Comparison of ENCODE assay signal across 9 cellular contexts in genomic region chr3:66582721-66583141, GRCh38.
A peak's percentile ranks its signal among the peaks of the same experiment; 100 is the strongest.
DNase-seq lines count a peak whose midpoint lies in the region; ATAC-seq and TF ChIP-seq lines count a peak whose summit lies in the region.
"Had no signal": no experiment of that assay in that cellular context is flagged by ENCODE, and none has a peak within 500 bp of the region (broad histone marks: within the 10 kb centered on the region; RNA-seq: fewer than 3 reads in every experiment).

No MANE protein-coding gene starts in this region.

- no peak overlapping the region for H3K4me3 ChIP-seq in neural progenitor cell

- peaks cover 6% of the 10 kb centered on the region for H3K9me3 Mint-ChIP-seq in central memory CD8-positive, alpha-beta T cell
- H3K9me3 Mint-ChIP-seq in stimulated activated memory B cell treated with anti-CD40 and anti-IgM and Interleukin-4, amounts not matched to agents 10 μg/mL and 1 μg/mL and 100 μg/mL, for 72 hours = peaks cover 18% of the 10 kb centered on the region
- peaks cover 15% of the 10 kb centered on the region for H3K9me3 Mint-ChIP-seq in neural progenitor cell

- peaks cover 16% of the 10 kb centered on the region for H3K4me1 Mint-ChIP-seq in central memory CD8-positive, alpha-beta T cell
- peaks cover 14% of the 10 kb centered on the region for H3K4me1 Mint-ChIP-seq in stimulated activated memory B cell treated with anti-CD40 and anti-IgM and Interleukin-4, amounts not matched to agents 10 μg/mL and 1 μg/mL and 100 μg/mL, for 72 hours
- H3K4me1 Mint-ChIP-seq in neural progenitor cell = peaks cover 28% of the 10 kb centered on the region

- no peaks in the 10 kb centered on the region for H3K36me3 ChIP-seq in neural progenitor cell

- no peaks in the 10 kb centered on the region for H3F3A ChIP-seq in neural progenitor cell (ENCODE audit: low read depth)

- no peak overlapping the region for H3K27ac ChIP-seq in neural progenitor cell

- no peaks in the 10 kb centered on the region for H3K27me3 ChIP-seq in neural progenitor cell

- H3K4me3 Mint-ChIP-seq in central memory CD8-positive, alpha-beta T cell = peak overlapping the region; percentile 38
- H3K4me3 Mint-ChIP-seq in stimulated activated memory B cell treated with anti-CD40 and anti-IgM and Interleukin-4, amounts not matched to agents 10 μg/mL and 1 μg/mL and 100 μg/mL, for 72 hours = no peak overlapping the region
- H3K4me3 Mint-ChIP-seq in neural progenitor cell = no peak overlapping the region

- H3K4me2 ChIP-seq in neural progenitor cell = no peak overlapping the region

- DNase-seq in T-helper 1 cell = peak; percentile 8 to 48 (median 40)
- DNase-seq in central memory CD8-positive, alpha-beta T cell (ENCODE audit: low spot score in 2 of 2) = peak; percentile 51 to 69
- DNase-seq in neural progenitor cell (ENCODE audit: low spot score) = no peak
- no peak for DNase-seq in globus pallidus (ENCODE audit: low spot score)
- no peak for DNase-seq in hypothalamus (lab: John Stamatoyannopoulos, UW)

- ATAC-seq in GM18519 (IDR thresholded peaks at IDR 0.05; ENCODE audit: low FRiP score, unreplicated experiment) = peak; percentile 85
- peak; percentile 97 for ATAC-seq in HG02943 (IDR thresholded peaks at IDR 0.05; ENCODE audit: low read depth, unreplicated experiment)
- peak; percentile 98 for ATAC-seq in central memory CD8-positive, alpha-beta T cell (replicated peaks; ENCODE audit: extremely low read depth, poor library complexity, severe bottlenecking)
- peak; percentile 76 for ATAC-seq in stimulated activated memory B cell treated with anti-CD40 and anti-IgM and Interleukin-4, amounts not matched to agents 10 μg/mL and 1 μg/mL and 100 μg/mL, for 72 hours

- H3K27me3 Mint-ChIP-seq in central memory CD8-positive, alpha-beta T cell = peaks cover 72% of the 10 kb centered on the region
- H3K27me3 Mint-ChIP-seq in stimulated activated memory B cell treated with anti-CD40 and anti-IgM and Interleukin-4, amounts not matched to agents 10 μg/mL and 1 μg/mL and 100 μg/mL, for 72 hours = peaks cover 67% of the 10 kb centered on the region
- no peaks in the 10 kb centered on the region for H3K27me3 Mint-ChIP-seq in neural progenitor cell (ENCODE audit: insufficient read depth, low read depth)

- H3K36me3 Mint-ChIP-seq in central memory CD8-positive, alpha-beta T cell (ENCODE audit: insufficient read depth) = peaks cover 6% of the 10 kb centered on the region
- H3K36me3 Mint-ChIP-seq in stimulated activated memory B cell treated with anti-CD40 and anti-IgM and Interleukin-4, amounts not matched to agents 10 μg/mL and 1 μg/mL and 100 μg/mL, for 72 hours = peaks cover 10% of the 10 kb centered on the region
- peaks cover 2% of the 10 kb centered on the region for H3K36me3 Mint-ChIP-seq in neural progenitor cell
- H3K36me3 Mint-ChIP-seq: IgD-negative memory B cell had no signal

- no peaks in the 10 kb centered on the region for H3K79me2 ChIP-seq in neural progenitor cell (ENCODE audit: low read depth)

- no peak overlapping the region for H3K9ac ChIP-seq in neural progenitor cell

- H3K27ac Mint-ChIP-seq in central memory CD8-positive, alpha-beta T cell (ENCODE audit: low read depth) = no peak overlapping the region
- no peak overlapping the region for H3K27ac Mint-ChIP-seq in stimulated activated memory B cell treated with anti-CD40 and anti-IgM and Interleukin-4, amounts not matched to agents 10 μg/mL and 1 μg/mL and 100 μg/mL, for 72 hours
- no peak overlapping the region for H3K27ac Mint-ChIP-seq in neural progenitor cell
- H3K27ac Mint-ChIP-seq: IgD-negative memory B cell had no signal

- H2AFZ ChIP-seq in neural progenitor cell (replicated peaks) = no peak overlapping the region

- no peaks in the 10 kb centered on the region for H3K9me3 ChIP-seq in neural progenitor cell (ENCODE audit: low read depth)

- peaks cover 5% of the 10 kb centered on the region for H3K4me1 ChIP-seq in neural progenitor cell

- no peaks in the 10 kb centered on the region for H4K20me1 ChIP-seq in neural progenitor cell (ENCODE audit: low read depth)

- no peak for TF ChIP-seq CTCF in neural progenitor cell (IDR thresholded peaks at IDR 0.05)

Comparison
In these comparisons a context has a peak if more than half of its experiments do, and no peak if none do; other contexts are left out.
1. DNase-seq: peak in T-helper 1 cell (5 of 5) and central memory CD8-positive, alpha-beta T cell (2 of 2); none in neural progenitor cell (single experiment), globus pallidus (single experiment) and hypothalamus (0 of 51).
2. Peak in every context shown above with its lines, with median percentiles within 50 percentile points of each other: ATAC-seq.